ENCODE assay signal across 32 cellular contexts in the genomic region with DNA sequence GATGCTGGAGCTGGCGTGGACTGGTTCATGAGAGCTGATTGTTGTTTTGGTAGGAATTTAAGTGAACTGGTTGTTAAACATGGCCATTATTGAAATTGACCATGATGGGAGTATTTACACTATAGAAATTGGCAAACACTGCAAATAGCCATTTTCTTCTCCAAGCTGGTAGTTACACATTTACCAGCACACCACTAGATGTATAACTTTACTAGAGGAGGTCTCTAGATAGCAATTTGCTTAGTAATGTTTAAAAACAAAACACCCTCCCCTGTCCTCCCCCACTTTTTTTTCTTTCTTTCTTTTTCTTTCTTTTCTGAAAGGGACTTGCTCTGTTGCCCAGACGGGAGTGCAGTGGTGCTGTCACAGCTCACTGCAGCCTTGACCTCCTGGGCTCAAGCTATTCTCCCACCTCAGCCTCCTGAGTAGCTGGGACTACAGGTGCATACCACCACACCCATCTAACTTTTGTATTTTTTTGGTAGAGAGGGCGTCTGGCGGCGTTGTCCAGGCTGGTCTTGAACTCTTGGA. TPM values are rescaled to one million over a fixed set of nuclear protein-coding genes. Genes with fewer than 3 reads are reported as not detected.
DNase-seq lines count a peak whose midpoint lies in the region; ATAC-seq, FAIRE-seq and TF ChIP-seq lines count a peak whose summit lies in the region.
"Had no signal": no experiment of that assay in that cellular context is flagged by ENCODE, and none has a peak within 500 bp of the region (broad histone marks: within the 10 kb centered on the region; RNA-seq: fewer than 3 reads in every experiment).

No MANE protein-coding gene starts in this region.

- H3K27ac Mint-ChIP-seq in activated CD8-positive, alpha-beta T cell treated with anti-CD3 and anti-CD28 coated beads for 36 hours, result peak overlapping the region; percentile 17
- H3K27ac Mint-ChIP-seq in MCF 10A (ENCODE audit: low read depth, unreplicated experiment), result no peak overlapping the region
- H3K27ac Mint-ChIP-seq: activated B cell treated with CpG ODN at 0.5 μM for 24 hours had no signal

- H3K36me3 ChIP-seq in HepG2 (replicated peaks in 1 of 2; ENCODE audit: control insufficient read depth in 1 of 2, insufficient read depth in 2 of 2, low read length in 2 of 2) (peaks cover 16 to 34% of the 10 kb centered on the region in 2 experiments), right lobe of liver (peaks cover 0 to 8% (median 2%) of the 10 kb centered on the region in 4 donors), hepatocyte (replicated peaks; ENCODE audit: insufficient read depth, low read depth) (no peaks in the 10 kb centered on the region), vagina (peaks cover 0 to 31% of the 10 kb centered on the region in 2 donors), esophagus muscularis mucosa (peaks cover 17 to 67% (median 43%) of the 10 kb centered on the region in 4 donors)

- no peak for TF ChIP-seq POLR2A in HepG2 (IDR thresholded peaks at IDR 0.05; ENCODE audit: insufficient read depth in 1 of 2, low read depth in 2 of 2, low read length in 2 of 2)
- TF ChIP-seq POLR2A in right lobe of liver (IDR thresholded peaks at IDR 0.05), result no peak
- TF ChIP-seq POLR2A in vagina (IDR thresholded peaks at IDR 0.05), result no peak
- TF ChIP-seq POLR2A in esophagus muscularis mucosa (IDR thresholded peaks at IDR 0.05; ENCODE audit: low read depth), result no peak

- peaks cover 3% of the 10 kb centered on the region for H3K9me3 Mint-ChIP-seq in activated CD8-positive, alpha-beta T cell treated with anti-CD3 and anti-CD28 coated beads for 36 hours
- H3K9me3 Mint-ChIP-seq in MCF 10A (ENCODE audit: unreplicated experiment), result no peaks in the 10 kb centered on the region
- H3K9me3 Mint-ChIP-seq: activated B cell treated with CpG ODN at 0.5 μM for 24 hours, nephron had no signal

- no peaks in the 10 kb centered on the region for H3K79me2 ChIP-seq in HepG2 (ENCODE audit: insufficient read depth, low read length)
- H3K79me2 ChIP-seq in hepatocyte, result peaks cover 24% of the 10 kb centered on the region

- H4K20me1 ChIP-seq in HepG2 (ENCODE audit: insufficient read depth, low read length) (no peaks in the 10 kb centered on the region), hepatocyte (ENCODE audit: insufficient read depth, poor library complexity, severe bottlenecking) (no peaks in the 10 kb centered on the region)

- H2AFZ ChIP-seq in HepG2 (ENCODE audit: low read length), result no peak overlapping the region
- no peak overlapping the region for H2AFZ ChIP-seq in hepatocyte
- H2AFZ ChIP-seq: parathyroid adenoma had no signal

- in situ Hi-C loops in HepG2 (cut with HindIII; ENCODE audit: extremely low pct_ligation_motif_present, low pct_unique_long_range_greater_than_20kb), result no loop called here

- peak; percentile 84 for DNase-seq in HepG2 (ENCODE audit: low spot score)
- DNase-seq in right lobe of liver, result no peak
- no peak for DNase-seq in activated CD8-positive, alpha-beta T cell treated with anti-CD3 and anti-CD28 coated beads for 36 hours
- DNase-seq in hepatocyte (ENCODE audit: low spot score), result no peak
- no peak for DNase-seq in vagina (ENCODE audit: extremely low spot score in 2 of 2)
- no peak for DNase-seq in esophagus muscularis mucosa (ENCODE audit: extremely low spot score)
- DNase-seq in MCF 10A (ENCODE audit: unreplicated experiment), result no peak
- DNase-seq: activated B cell treated with CpG ODN at 0.5 μM for 24 hours; activated CD4-positive, alpha-beta T cell treated with anti-CD3 and anti-CD28 coated beads, Interleukin-2, amount 50 U/mL, for 4 hours; activated CD8-positive, alpha-beta memory T cell treated with anti-CD3 and anti-CD28 coated beads, Interleukin-2, amount 50 U/mL, for 4 hours; aorta; central memory CD4-positive, alpha-beta T cell; dermis blood vessel endothelial cell; GDM1; H7; KBM-7; MM.1S; NCI-H1417 treated with DMSO at 0.1 percent for 48 hours; NCI-H2107; NCI-H446; SHP77; stimulated activated CD4-positive, alpha-beta T cell treated with anti-CD3 and anti-CD28 coated beads, Interleukin-2, amount 100 ng/mL, for 48 hours; trophoblast cell had no signal

- BruUV-seq in HepG2 (replicated peaks; lab: Mats Ljungman, UMichigan), result no TSS peak
- no TSS peak for BruUV-seq in MCF 10A (replicated peaks; lab: Mats Ljungman, UMichigan)

- peaks cover 48% of the 10 kb centered on the region for H3K36me3 Mint-ChIP-seq in activated CD8-positive, alpha-beta T cell treated with anti-CD3 and anti-CD28 coated beads for 36 hours (ENCODE audit: low read depth)
- H3K36me3 Mint-ChIP-seq in MCF 10A (ENCODE audit: insufficient read depth, unreplicated experiment), result peaks cover 31% of the 10 kb centered on the region

- ATAC-seq in HepG2 (peak; percentile 94), right lobe of liver (no peak), HG03135 (IDR thresholded peaks at IDR 0.05; ENCODE audit: unreplicated experiment) (no peak)
- ATAC-seq in activated CD8-positive, alpha-beta T cell treated with anti-CD3 and anti-CD28 coated beads for 36 hours, result no peak
- ATAC-seq: activated naive CD4-positive, alpha-beta T cell treated with anti-CD3 and anti-CD28 coated beads, Interleukin-2, amount 50 U/mL, for 72 hours had no signal

- POLR2A ChIA-PET in HepG2 (lab: Yijun Ruan, JAX), result interaction anchor here (0.8 to 1.2 kb wide), 2 partner anchors 11 to 24 kb away, joined by 3 read pairs; no protein-coding TSS in a partner anchor
- POLR2A ChIA-PET in activated CD8-positive, alpha-beta T cell treated with anti-CD3 and anti-CD28 coated beads for 36 hours (lab: Charles Lee), result interaction anchor here (0.6 kb wide), 1 partner anchor 10 kb away, joined by 3 read pairs; no protein-coding TSS in a partner anchor
- POLR2A ChIA-PET in MCF 10A (lab: Yijun Ruan, JAX), result interaction anchor here (1.0 to 3.4 kb wide), 4 partner anchors 14 to 29 kb away, joined by 3 to 18 read pairs (median 5); a partner anchor contains a TSS

- WGBS in HepG2 (ENCODE audit: low lambda C conversion rate), result 79% methylated on average over 5 of the region's 5 CpGs
- 93% methylated on average over 5 of the region's 5 CpGs for WGBS in right lobe of liver (ENCODE audit: insufficient coverage, low coverage, low lambda C conversion rate, missing lambda C conversion rate)
- 85% methylated on average over 5 of the region's 5 CpGs for WGBS in hepatocyte (ENCODE audit: low lambda C conversion rate, missing lambda C conversion rate)
- WGBS in esophagus muscularis mucosa, result 99% methylated on average over 5 of the region's 5 CpGs

- H3K9me3 ChIP-seq in HepG2 (ENCODE audit: low read length), result no peaks in the 10 kb centered on the region
- H3K9me3 ChIP-seq in right lobe of liver, result no peaks in the 10 kb centered on the region
- no peaks in the 10 kb centered on the region for H3K9me3 ChIP-seq in hepatocyte (ENCODE audit: low read depth)
- no peaks in the 10 kb centered on the region for H3K9me3 ChIP-seq in vagina
- H3K9me3 ChIP-seq in esophagus muscularis mucosa, result no peaks in the 10 kb centered on the region
- H3K9me3 ChIP-seq: right atrium auricular region had no signal

- intact Hi-C loops in HepG2 (cut with micrococcal nuclease; ENCODE audit: unreplicated experiment) (no loop called here), right lobe of liver (cut with DNase I) (no loop called here), vagina (cut with DNase I) (no loop called here), esophagus muscularis mucosa (cut with DNase I) (no loop called here), MCF 10A (cut with micrococcal nuclease) (no loop called here)
- intact Hi-C loops in activated CD8-positive, alpha-beta T cell treated with anti-CD3 and anti-CD28 coated beads for 36 hours (cut with micrococcal nuclease), result no loop called here

- CTCF ChIA-PET in HepG2 (lab: Yijun Ruan, JAX; ENCODE audit: low intra/inter-chr PET ratio, low total read pairs), result no interaction called here
- CTCF ChIA-PET in activated CD8-positive, alpha-beta T cell treated with anti-CD3 and anti-CD28 coated beads for 36 hours (lab: Charles Lee), result interaction anchor here (1.0 kb wide), 1 partner anchor 11 kb away, joined by 4 read pairs; no protein-coding TSS in a partner anchor
- CTCF ChIA-PET in MCF 10A (lab: Yijun Ruan, JAX), result interaction anchor here (0.9 kb wide), 1 partner anchor 29 kb away, joined by 6 read pairs; no protein-coding TSS in a partner anchor

- peaks cover 41% of the 10 kb centered on the region for H3K4me1 Mint-ChIP-seq in activated CD8-positive, alpha-beta T cell treated with anti-CD3 and anti-CD28 coated beads for 36 hours (ENCODE audit: low read depth)
- peaks cover 11% of the 10 kb centered on the region for H3K4me1 Mint-ChIP-seq in MCF 10A (ENCODE audit: insufficient read depth, unreplicated experiment)

- H3K4me1 ChIP-seq in HepG2 (ENCODE audit: insufficient read depth, low read length) (peaks cover 49% of the 10 kb centered on the region), right lobe of liver (peaks cover 0 to 11% (median 0%) of the 10 kb centered on the region in 4 donors), hepatocyte (ENCODE audit: insufficient read depth) (peaks cover 12% of the 10 kb centered on the region), vagina (peaks cover 13% of the 10 kb centered on the region), esophagus muscularis mucosa (peaks cover 0 to 14% (median 4%) of the 10 kb centered on the region in 4 donors)
- H3K4me1 ChIP-seq: right atrium auricular region had no signal

- no peak for TF ChIP-seq CTCF in HepG2 (CRISPR knock-in tag; IDR thresholded peaks at IDR 0.05)
- no peak for TF ChIP-seq CTCF in right lobe of liver (IDR thresholded peaks at IDR 0.05)
- TF ChIP-seq CTCF in activated CD8-positive, alpha-beta T cell treated with anti-CD3 and anti-CD28 coated beads for 36 hours (IDR thresholded peaks at IDR 0.05), result no peak
- no peak for TF ChIP-seq CTCF in hepatocyte (IDR thresholded peaks at IDR 0.05; ENCODE audit: poor library complexity)
- no peak for TF ChIP-seq CTCF in vagina (IDR thresholded peaks at IDR 0.05)
- TF ChIP-seq CTCF in esophagus muscularis mucosa (IDR thresholded peaks at IDR 0.05), result no peak
- no peak for TF ChIP-seq CTCF in MCF 10A (IDR thresholded peaks at IDR 0.05; ENCODE audit: unreplicated experiment)

- TF ChIP-seq EP300 in HepG2 (IDR thresholded peaks at IDR 0.05; ENCODE audit: low read depth in 2 of 2, low read length in 2 of 2) (peak in 1 of 2 experiments; percentile 44; a peak in 1 of 4 replicates), HepG2 (CRISPR knock-in tag; IDR thresholded peaks at IDR 0.05; ENCODE audit: borderline replicate concordance) (no peak), esophagus muscularis mucosa (IDR thresholded peaks at IDR 0.05) (no peak)

- H3K4me2 ChIP-seq in HepG2 (ENCODE audit: low read depth, low read length) (peak overlapping the region; percentile 11; the same call in 1 of the 2 replicates), hepatocyte (no peak overlapping the region)

- no peak overlapping the region for H3K4me3 ChIP-seq in HepG2 (replicated peaks in 1 of 3; ENCODE audit: insufficient read depth in 1 of 3, low read depth in 2 of 3, low read length in 3 of 3)
- no peak overlapping the region for H3K4me3 ChIP-seq in right lobe of liver
- no peak overlapping the region for H3K4me3 ChIP-seq in hepatocyte
- no peak overlapping the region for H3K4me3 ChIP-seq in vagina
- H3K4me3 ChIP-seq in esophagus muscularis mucosa, result no peak overlapping the region
- H3K4me3 ChIP-seq: right atrium auricular region had no signal

- H3K27me3 ChIP-seq in HepG2 (ENCODE audit: control insufficient read depth in 1 of 2, insufficient read depth in 2 of 2, low read length in 2 of 2) (no peaks in the 10 kb centered on the region), right lobe of liver (no peaks in the 10 kb centered on the region), hepatocyte (no peaks in the 10 kb centered on the region), vagina (no peaks in the 10 kb centered on the region), esophagus muscularis mucosa (no peaks in the 10 kb centered on the region)
- H3K27me3 ChIP-seq: right atrium auricular region had no signal

- no peak for FAIRE-seq in HepG2 (lab: Jason Lieb, UNC)
- FAIRE-seq: A204.1, keratinocyte had no signal

- H3K27me3 Mint-ChIP-seq in activated CD8-positive, alpha-beta T cell treated with anti-CD3 and anti-CD28 coated beads for 36 hours, result no peaks in the 10 kb centered on the region
- H3K27me3 Mint-ChIP-seq in MCF 10A (ENCODE audit: insufficient read depth, unreplicated experiment), result no peaks in the 10 kb centered on the region
- H3K27me3 Mint-ChIP-seq: activated B cell treated with CpG ODN at 0.5 μM for 24 hours had no signal

- TF ChIP-seq RAD21 in HepG2 (CRISPR knock-in tag; IDR thresholded peaks at IDR 0.05), result no peak

- H3K9me2 ChIP-seq in hepatocyte (replicated peaks; ENCODE audit: insufficient read depth), result no peaks in the 10 kb centered on the region

- no peak overlapping the region for H3K4me3 Mint-ChIP-seq in activated CD8-positive, alpha-beta T cell treated with anti-CD3 and anti-CD28 coated beads for 36 hours
- no peak overlapping the region for H3K4me3 Mint-ChIP-seq in MCF 10A (ENCODE audit: unreplicated experiment)
- H3K4me3 Mint-ChIP-seq: activated B cell treated with CpG ODN at 0.5 μM for 24 hours, nephron had no signal

- H3K27ac ChIP-seq in HepG2 (ENCODE audit: extremely low read length, insufficient read depth, low read length), result peak overlapping the region; percentile 5
- H3K27ac ChIP-seq in right lobe of liver, result no peak overlapping the region
- peak overlapping the region; percentile 49 for H3K27ac ChIP-seq in hepatocyte
- H3K27ac ChIP-seq in vagina, result peak overlapping the region; percentile 70
- H3K27ac ChIP-seq in esophagus muscularis mucosa (replicated peaks in 1 of 4), result no peak overlapping the region
- H3K27ac ChIP-seq: parathyroid adenoma, right atrium auricular region had no signal

- no peak overlapping the region for H3K9ac ChIP-seq in HepG2 (ENCODE audit: insufficient read depth, low read depth, low read length)
- H3K9ac ChIP-seq: parathyroid adenoma had no signal

RNA-seq across cellular contexts. Expression of a gene that starts 24.1 kb away (rescaled TPM):
- not detected in 2 replicates for total RNA-seq in HepG2 (2016; rRNA removed; fragmentation: Illumina TruSeq; extraction: Trizol)
- not detected in 2 replicates for total RNA-seq in HepG2 (2016; cell fraction: cytosol; rRNA removed; fragmentation: Illumina TruSeq; extraction: Trizol; ENCODE audit: low read depth)
- not detected in 2 replicates for total RNA-seq in HepG2 (2016; cell fraction: insoluble cytoplasmic fraction; rRNA removed; fragmentation: Illumina TruSeq; extraction: Trizol)
- not detected in 2 replicates for total RNA-seq in HepG2 (2016; cell fraction: membrane; rRNA removed; fragmentation: Illumina TruSeq; extraction: Trizol)
- not detected in 2 replicates for total RNA-seq in HepG2 (2016; cell fraction: nucleus; rRNA removed; fragmentation: Illumina TruSeq; extraction: Trizol)
- polyA plus RNA-seq in HepG2 (2011; rRNA removed), result not detected in 2 replicates
- polyA plus RNA-seq in HepG2 (2011; cell fraction: cytosol; rRNA removed), result not detected in 2 replicates
- polyA plus RNA-seq in HepG2 (2011; cell fraction: nucleus; rRNA removed), result not detected in 2 replicates
- 0.19 and 0.24 TPM in 2 replicates for polyA plus RNA-seq in HepG2 (2012)
- polyA plus RNA-seq in HepG2 (2016; cell fraction: cytosol; fragmentation: Illumina TruSeq; extraction: Trizol; ENCODE audit: low read depth), result not detected in 2 replicates
- polyA plus RNA-seq in HepG2 (2016; cell fraction: insoluble cytoplasmic fraction; fragmentation: Illumina TruSeq; extraction: Trizol; ENCODE audit: low read depth), result not detected in 2 replicates
- not detected in 2 replicates for polyA plus RNA-seq in HepG2 (2016; cell fraction: membrane; fragmentation: Illumina TruSeq; extraction: Trizol; ENCODE audit: low read depth)
- polyA plus RNA-seq in HepG2 (2016; cell fraction: nucleus; fragmentation: Illumina TruSeq; extraction: Trizol; ENCODE audit: insufficient read depth, low read depth), result not detected in 2 replicates
- not detected in 2 replicates for polyA minus RNA-seq in HepG2 (2011; rRNA and poly(A)+ RNA removed; ENCODE audit: low replicate concordance)
- polyA minus RNA-seq in HepG2 (2011; cell fraction: cytosol; rRNA and poly(A)+ RNA removed), result not detected in 2 replicates
- not detected in 2 replicates for polyA minus RNA-seq in HepG2 (2011; cell fraction: nucleus; rRNA and poly(A)+ RNA removed)
- total RNA-seq in right lobe of liver, result 10 to 100 TPM in 1 of 6 experiments, 1 to 10 TPM in 5; 1.9 to 20.5 (median 3.4) TPM
- under 1 TPM in 1 of 2 experiments, not detected in 1; 0.20 TPM for total RNA-seq in activated CD8-positive, alpha-beta T cell treated with anti-CD3 and anti-CD28 coated beads for 36 hours
- total RNA-seq in hepatocyte, result 0.56 and 0.70 TPM in 2 replicates
- 0.35 and 2.2 TPM in 2 replicates for polyA plus RNA-seq in hepatocyte
- 0.74 TPM for total RNA-seq in vagina
- 1 to 10 TPM in 2 of 4 donors, under 1 TPM in 2; 0.69 to 4.5 (median 1.3) TPM for total RNA-seq in esophagus muscularis mucosa
- total RNA-seq in MCF 10A (2022), result not detected in 2 replicates
- total RNA-seq: dermis blood vessel endothelial cell, H7, HT-29 had no signal
- polyA plus RNA-seq: keratinocyte had no signal

RNA-seq across cellular contexts. Expression of a gene that starts 28.9 kb away (rescaled TPM):
- 175 and 204 TPM in 2 replicates for total RNA-seq in HepG2 (2016; rRNA removed; fragmentation: Illumina TruSeq; extraction: Trizol)
- total RNA-seq in HepG2 (2016; cell fraction: cytosol; rRNA removed; fragmentation: Illumina TruSeq; extraction: Trizol; ENCODE audit: low read depth), result 260 and 296 TPM in 2 replicates
- total RNA-seq in HepG2 (2016; cell fraction: insoluble cytoplasmic fraction; rRNA removed; fragmentation: Illumina TruSeq; extraction: Trizol), result 189 and 192 TPM in 2 replicates
- 531 and 570 TPM in 2 replicates for total RNA-seq in HepG2 (2016; cell fraction: membrane; rRNA removed; fragmentation: Illumina TruSeq; extraction: Trizol)
- total RNA-seq in HepG2 (2016; cell fraction: nucleus; rRNA removed; fragmentation: Illumina TruSeq; extraction: Trizol), result 102 and 120 TPM in 2 replicates
- polyA plus RNA-seq in HepG2 (2011; rRNA removed), result 96.9 and 123 TPM in 2 replicates
- polyA plus RNA-seq in HepG2 (2011; cell fraction: cytosol; rRNA removed), result 57.9 and 89.7 TPM in 2 replicates
- polyA plus RNA-seq in HepG2 (2011; cell fraction: nucleus; rRNA removed), result 22.0 and 27.5 TPM in 2 replicates
- 128 and 134 TPM in 2 replicates for polyA plus RNA-seq in HepG2 (2012)
- polyA plus RNA-seq in HepG2 (2016; cell fraction: cytosol; fragmentation: Illumina TruSeq; extraction: Trizol; ENCODE audit: low read depth), result 385 and 459 TPM in 2 replicates
- 218 and 221 TPM in 2 replicates for polyA plus RNA-seq in HepG2 (2016; cell fraction: insoluble cytoplasmic fraction; fragmentation: Illumina TruSeq; extraction: Trizol; ENCODE audit: low read depth)
- 534 and 554 TPM in 2 replicates for polyA plus RNA-seq in HepG2 (2016; cell fraction: membrane; fragmentation: Illumina TruSeq; extraction: Trizol; ENCODE audit: low read depth)
- 143 and 144 TPM in 2 replicates for polyA plus RNA-seq in HepG2 (2016; cell fraction: nucleus; fragmentation: Illumina TruSeq; extraction: Trizol; ENCODE audit: insufficient read depth, low read depth)
- polyA minus RNA-seq in HepG2 (2011; rRNA and poly(A)+ RNA removed; ENCODE audit: low replicate concordance), result 23.0 and 41.2 TPM in 2 replicates
- polyA minus RNA-seq in HepG2 (2011; cell fraction: cytosol; rRNA and poly(A)+ RNA removed), result 66.7 and 68.9 TPM in 2 replicates
- 50.9 and 56.4 TPM in 2 replicates for polyA minus RNA-seq in HepG2 (2011; cell fraction: nucleus; rRNA and poly(A)+ RNA removed)
- total RNA-seq in right lobe of liver, result 10 to 100 TPM in 5 of 6 experiments, 1 to 10 TPM in 1; 9.6 to 29.3 (median 15.5) TPM
- 100 to 1,000 TPM; 116 to 122 TPM for total RNA-seq in activated CD8-positive, alpha-beta T cell treated with anti-CD3 and anti-CD28 coated beads for 36 hours
- 222 and 229 TPM in 2 replicates for total RNA-seq in hepatocyte
- polyA plus RNA-seq in hepatocyte, result 112 TPM in 2 replicates
- 97.7 TPM for total RNA-seq in vagina
- 100 to 1,000 TPM in 2 of 4 donors, 10 to 100 TPM in 2; 70.2 to 122 (median 106) TPM for total RNA-seq in esophagus muscularis mucosa
- total RNA-seq in MCF 10A (2022), result 63.9 and 67.6 TPM in 2 replicates

RNA-seq across cellular contexts. Expression of a gene that starts 35.5 kb away (rescaled TPM):
- total RNA-seq in HepG2 (2016; rRNA removed; fragmentation: Illumina TruSeq; extraction: Trizol) (0.11 and 0.15 TPM in 2 replicates), right lobe of liver (under 1 TPM in 4 of 6 experiments, not detected in 2; 0.12 to 0.25 (median 0.17) TPM), hepatocyte (0.07 TPM in 1 of 2 replicates, not detected in the other), vagina (not detected), esophagus muscularis mucosa (under 1 TPM in 2 of 4 donors, not detected in 2; 0.11 to 0.33 TPM), MCF 10A (2022) (0.12 and 0.17 TPM in 2 replicates)
- 0.09 and 0.10 TPM in 2 replicates for total RNA-seq in HepG2 (2016; cell fraction: cytosol; rRNA removed; fragmentation: Illumina TruSeq; extraction: Trizol; ENCODE audit: low read depth)
- 0.06 and 0.11 TPM in 2 replicates for total RNA-seq in HepG2 (2016; cell fraction: insoluble cytoplasmic fraction; rRNA removed; fragmentation: Illumina TruSeq; extraction: Trizol)
- 0.10 TPM in 1 of 2 replicates, not detected in the other for total RNA-seq in HepG2 (2016; cell fraction: membrane; rRNA removed; fragmentation: Illumina TruSeq; extraction: Trizol)
- total RNA-seq in HepG2 (2016; cell fraction: nucleus; rRNA removed; fragmentation: Illumina TruSeq; extraction: Trizol), result 0.40 and 0.50 TPM in 2 replicates
- polyA plus RNA-seq in HepG2 (2011; rRNA removed) (0.01 and 0.05 TPM in 2 replicates), hepatocyte (not detected in 2 replicates)
- 0.04 and 0.09 TPM in 2 replicates for polyA plus RNA-seq in HepG2 (2011; cell fraction: cytosol; rRNA removed)
- 0.06 and 0.10 TPM in 2 replicates for polyA plus RNA-seq in HepG2 (2011; cell fraction: nucleus; rRNA removed)
- 0.04 TPM in 1 of 2 replicates, not detected in the other for polyA plus RNA-seq in HepG2 (2012)
- polyA plus RNA-seq in HepG2 (2016; cell fraction: cytosol; fragmentation: Illumina TruSeq; extraction: Trizol; ENCODE audit: low read depth), result 0.05 TPM in 1 of 2 replicates, not detected in the other
- 0.08 TPM in 1 of 2 replicates, not detected in the other for polyA plus RNA-seq in HepG2 (2016; cell fraction: insoluble cytoplasmic fraction; fragmentation: Illumina TruSeq; extraction: Trizol; ENCODE audit: low read depth)
- polyA plus RNA-seq in HepG2 (2016; cell fraction: membrane; fragmentation: Illumina TruSeq; extraction: Trizol; ENCODE audit: low read depth), result 0.06 TPM in 1 of 2 replicates, not detected in the other
- 0.20 and 0.56 TPM in 2 replicates for polyA plus RNA-seq in HepG2 (2016; cell fraction: nucleus; fragmentation: Illumina TruSeq; extraction: Trizol; ENCODE audit: insufficient read depth, low read depth)
- 0.05 TPM in 1 of 2 replicates, not detected in the other for polyA minus RNA-seq in HepG2 (2011; rRNA and poly(A)+ RNA removed; ENCODE audit: low replicate concordance)
- polyA minus RNA-seq in HepG2 (2011; cell fraction: cytosol; rRNA and poly(A)+ RNA removed), result not detected in 2 replicates
- polyA minus RNA-seq in HepG2 (2011; cell fraction: nucleus; rRNA and poly(A)+ RNA removed), result 0.25 and 0.26 TPM in 2 replicates
- under 1 TPM in 1 of 2 experiments, not detected in 1; 0.09 TPM for total RNA-seq in activated CD8-positive, alpha-beta T cell treated with anti-CD3 and anti-CD28 coated beads for 36 hours
- total RNA-seq: dermis blood vessel endothelial cell, H7, lower leg skin, right atrium auricular region had no signal
- polyA plus RNA-seq: aorta, keratinocyte had no signal

Comparison
In these comparisons a context has a peak if more than half of its experiments do, and no peak if none do; other contexts are left out.
1. H3K27ac ChIP-seq: peak in HepG2 (single experiment), hepatocyte (single experiment) and vagina (single experiment); none in right lobe of liver (0 of 3) and esophagus muscularis mucosa (0 of 4).